Comparison of ENCODE assay signal across 10 cellular contexts in the genomic region with DNA sequence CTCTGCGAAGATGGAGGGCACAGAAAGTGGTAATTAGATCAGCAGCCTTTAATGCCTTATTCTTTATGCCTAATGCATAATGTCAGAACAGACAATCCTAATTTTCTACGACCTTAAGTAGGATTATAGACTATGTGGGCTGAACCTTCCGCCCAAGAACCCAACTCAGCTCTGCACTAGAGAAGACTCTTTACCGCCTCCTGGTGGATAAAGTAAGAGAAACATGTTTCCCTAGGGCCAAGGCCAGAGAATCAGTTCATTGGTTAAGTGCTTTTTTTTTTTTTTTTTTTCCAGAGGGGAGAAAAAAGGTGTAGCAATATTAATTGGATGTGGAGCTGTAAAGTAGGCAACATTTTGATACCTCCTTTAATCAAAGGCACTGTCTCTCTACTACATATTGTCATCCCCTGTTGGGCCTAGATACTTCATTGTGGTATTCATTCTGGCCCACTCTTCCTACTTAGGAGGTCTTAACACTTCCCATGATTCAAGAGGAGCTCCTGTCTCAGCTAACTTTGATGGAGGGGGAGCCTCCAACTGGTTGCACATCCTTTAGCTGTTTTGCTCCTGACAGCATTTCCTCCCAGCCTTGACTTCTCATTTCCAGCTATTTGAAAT.
DNase-seq lines count a peak whose midpoint lies in the region; ATAC-seq and TF ChIP-seq lines count a peak whose summit lies in the region.
"Had no signal": no experiment of that assay in that cellular context is flagged by ENCODE, and none has a peak within 500 bp of the region (broad histone marks: within the 10 kb centered on the region; RNA-seq: fewer than 3 reads in every experiment).

No MANE protein-coding gene starts in this region.

- in situ Hi-C loops in astrocyte of the spinal cord (cut with HindIII; ENCODE audit: low sequenced_read_pairs), result no loop called here

- TF ChIP-seq CTCF in astrocyte of the spinal cord (IDR thresholded peaks at IDR 0.05; ENCODE audit: low read depth, low read length), result peak; percentile 28

- DNase-seq in NCI-H146 (lab: John Stamatoyannopoulos, UW), result peak; percentile 16
- DNase-seq in NCI-H146 treated with DMSO at 0.1 percent for 48 hours (lab: John Stamatoyannopoulos, UW; ENCODE audit: unreplicated experiment), result no peak
- peak; percentile 53 for DNase-seq in HEK293T (ENCODE audit: extremely low spot score)
- DNase-seq in astrocyte of the spinal cord (ENCODE audit: low read depth, low spot score), result no peak
- DNase-seq in myocyte (ENCODE audit: low read depth), result peak; percentile 43
- DNase-seq in NCI-H524 treated with DMSO at 0.1 percent for 48 hours (lab: John Stamatoyannopoulos, UW), result no peak
- DNase-seq in GDM1 (lab: John Stamatoyannopoulos, UW), result no peak
- DNase-seq: C1 segment of cervical spinal cord, KG1 had no signal

- no peak for ATAC-seq in HG02885 (IDR thresholded peaks at IDR 0.05; ENCODE audit: poor library complexity, unreplicated experiment)

- H3K4me3 ChIP-seq in astrocyte of the spinal cord (ENCODE audit: low read depth, low read length), result no peak overlapping the region

- CTCF ChIA-PET in HEK293T (lab: Yijun Ruan, JAX), result interaction anchor here (0.6 to 2.7 kb wide), 4 partner anchors 12 to 415 kb away, joined by 4 to 7 read pairs (median 6); no protein-coding TSS in a partner anchor

- POLR2A ChIA-PET in HEK293T (lab: Yijun Ruan, JAX), result no interaction called here

TF ChIP-seq in HEK293T, 16 proteins besides CTCF, POLR2A, EP300 and RAD21:
- 0 out of 2 replicates have a peak, but pooled peaks have one; percentile 51 for TF ChIP-seq ZNF384 (IDR thresholded peaks at IDR 0.05)
- TF ChIP-seq FOXK2 (IDR thresholded peaks at IDR 0.05), result no peak

Comparison
In these comparisons a context has a peak if more than half of its experiments do, and no peak if none do; other contexts are left out.
1. DNase-seq: peak in NCI-H146 (single experiment), HEK293T (single experiment) and myocyte (single experiment); none in NCI-H146 treated with DMSO at 0.1 percent for 48 hours (single experiment), astrocyte of the spinal cord (single experiment), NCI-H524 treated with DMSO at 0.1 percent for 48 hours (single experiment) and GDM1 (single experiment).